Comparison of ENCODE assay signal across 9 cellular contexts in the genomic region with DNA sequence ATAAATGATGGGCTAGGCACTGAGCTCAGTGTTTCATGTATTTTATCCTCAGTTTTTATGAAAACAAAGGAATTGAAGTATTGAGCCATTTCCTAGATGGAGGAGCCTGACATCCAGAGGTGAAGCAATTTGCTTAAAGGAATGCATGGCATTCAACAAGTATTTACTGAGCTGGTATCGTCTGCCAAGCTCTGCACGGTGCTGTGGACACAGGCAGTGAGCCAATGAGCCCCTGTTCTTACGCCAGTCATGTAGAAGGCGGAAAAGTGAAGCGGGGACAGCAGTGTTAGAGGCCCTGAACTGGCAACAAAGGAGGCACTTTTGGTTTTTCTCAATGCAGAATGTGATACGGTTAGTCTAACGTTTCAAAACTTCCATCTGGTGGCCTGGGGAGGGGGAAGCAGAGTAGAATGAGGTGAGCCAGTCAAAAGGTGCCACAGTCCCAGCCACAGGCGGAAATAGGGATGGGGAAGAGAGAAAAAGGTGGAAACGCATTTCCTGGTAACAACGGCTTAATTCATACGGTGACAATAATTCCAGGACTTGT.
DNase-seq lines count a peak whose midpoint lies in the region; ATAC-seq and TF ChIP-seq lines count a peak whose summit lies in the region.
"Had no signal": no experiment of that assay in that cellular context is flagged by ENCODE, and none has a peak within 500 bp of the region (broad histone marks: within the 10 kb centered on the region; RNA-seq: fewer than 3 reads in every experiment).

No MANE protein-coding gene starts in this region.

- no peak for TF ChIP-seq POLR2A in tibial nerve (IDR thresholded peaks at IDR 0.05)

- intact Hi-C loops in posterior cingulate gyrus (cut with DNase I): no loop called here

- no peak for ATAC-seq in HG02763 (IDR thresholded peaks at IDR 0.05; ENCODE audit: unreplicated experiment)
- ATAC-seq: natural killer cell treated with Interleukin-12 subunit alpha and Interleukin-12 subunit beta and Interleukin-15 and Interleukin-18, amount 100 ng/mL, for 72 hours had no signal

- H3K36me3 ChIP-seq in brain microvascular endothelial cell (replicated peaks) (peaks cover 54% of the 10 kb centered on the region), tibial nerve (peaks cover 0 to 16% (median 2%) of the 10 kb centered on the region in 3 donors)

- in situ Hi-C loops in brain microvascular endothelial cell (cut with HindIII; ENCODE audit: low pct_ligation_motif_present, low sequenced_read_pairs): no loop called here

- WGBS in tibial nerve, 2 donors: 42 to 45% methylated on average over 11 of the region's 11 CpGs

- TF ChIP-seq CTCF in LNCaP clone FGC (IDR thresholded peaks at IDR 0.05; ENCODE audit: control insufficient read depth, extremely low read depth, insufficient read depth): no peak
- no peak for TF ChIP-seq CTCF in brain microvascular endothelial cell (IDR thresholded peaks at IDR 0.05; ENCODE audit: low read depth, low read length, missing control alignments)
- TF ChIP-seq CTCF in tibial nerve (IDR thresholded peaks at IDR 0.05): no peak

- H3K9me3 ChIP-seq in tibial nerve: no peaks in the 10 kb centered on the region

- no peaks in the 10 kb centered on the region for H3K27me3 ChIP-seq in brain microvascular endothelial cell (replicated peaks)
- H3K27me3 ChIP-seq in tibial nerve: no peaks in the 10 kb centered on the region

- H3K4me3 ChIP-seq in LNCaP clone FGC (ENCODE audit: low read depth, low read length) (no peak overlapping the region), brain microvascular endothelial cell (ENCODE audit: low read depth, low read length) (no peak overlapping the region), tibial nerve (no peak overlapping the region)

- H3K27ac ChIP-seq in brain microvascular endothelial cell (peak overlapping the region; percentile 78), tibial nerve (peak overlapping the region; percentile 22 to 81 (median 71))

- H3K4me1 ChIP-seq in tibial nerve: peaks cover 0 to 46% (median 25%) of the 10 kb centered on the region in 4 donors

- TF ChIP-seq EP300 in tibial nerve (IDR thresholded peaks at IDR 0.05): peak in 1 of 2 donors; percentile 72

- DNase-seq in LNCaP clone FGC (ENCODE audit: low read depth) (peak; percentile 91), brain microvascular endothelial cell (peak; percentile 83), kidney tubule cell (ENCODE audit: low spot score) (peak; percentile 93), tibial nerve (ENCODE audit: low spot score in 2 of 2) (no peak), posterior cingulate gyrus (no peak), NCI-H128 (lab: John Stamatoyannopoulos, UW; ENCODE audit: unreplicated experiment) (no peak)
- DNase-seq: activated CD4-positive, alpha-beta T cell treated with anti-CD3 and anti-CD28 coated beads for 1 hour had no signal

Comparison
In these comparisons a context has a peak if more than half of its experiments do, and no peak if none do; other contexts are left out.
1. DNase-seq: peak in LNCaP clone FGC (single experiment), brain microvascular endothelial cell (single experiment) and kidney tubule cell (single experiment); none in tibial nerve (0 of 2), posterior cingulate gyrus (0 of 10) and NCI-H128 (single experiment).